In the genomic region with DNA sequence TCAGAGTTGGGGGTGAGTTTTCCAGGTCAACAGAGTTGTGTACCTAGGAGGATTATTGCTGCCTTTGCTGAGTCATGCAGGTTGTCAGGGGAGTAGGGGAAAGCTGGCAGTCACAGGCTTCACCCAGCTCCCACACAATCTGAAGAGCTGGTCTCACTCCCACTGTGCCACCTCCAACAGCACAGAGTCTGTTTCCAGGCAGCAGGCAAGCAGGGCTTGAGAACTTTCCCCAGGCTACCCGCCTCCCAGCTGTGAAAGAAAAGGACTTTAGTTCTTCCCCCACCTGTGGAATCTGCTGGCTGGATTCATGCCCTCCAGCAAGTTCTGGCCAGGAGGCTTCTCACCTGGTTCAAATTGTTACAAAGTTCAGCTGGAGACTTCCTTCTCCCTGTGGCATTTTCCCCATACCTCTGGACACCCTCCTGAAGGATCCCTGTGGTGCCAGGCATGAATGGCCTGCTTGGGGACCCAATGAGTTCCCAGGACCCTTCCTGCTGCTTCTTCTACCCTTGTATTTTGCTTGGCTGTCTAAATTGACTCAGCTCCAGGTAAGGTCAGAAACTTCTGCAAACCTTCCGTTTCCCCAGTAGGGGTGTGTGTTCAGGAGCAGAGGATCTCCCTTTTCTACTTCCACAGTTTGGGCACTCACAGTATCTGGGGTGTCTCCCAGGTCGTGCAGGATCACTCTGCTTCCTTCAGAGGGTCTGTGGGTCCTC, we compare ENCODE assay signal across 26 cellular contexts.
A peak's percentile ranks its signal among the peaks of the same experiment; 100 is the strongest.
DNase-seq lines count a peak whose midpoint lies in the region; ATAC-seq, FAIRE-seq and TF ChIP-seq lines count a peak whose summit lies in the region.
"Had no signal": no experiment of that assay in that cellular context is flagged by ENCODE, and none has a peak within 500 bp of the region (broad histone marks: within the 10 kb centered on the region; RNA-seq: fewer than 3 reads in every experiment).

No MANE protein-coding gene starts in this region.

- no peaks in the 10 kb centered on the region for H3K36me3 Mint-ChIP-seq in neural progenitor cell
- H3K36me3 Mint-ChIP-seq: activated naive CD4-positive, alpha-beta T cell treated with anti-CD3 and anti-CD28 coated beads, Interleukin-2, amount 50 U/mL, for 72 hours; CD8-positive, alpha-beta T cell had no signal

- H3K4me3 ChIP-seq in HUES6 (ENCODE audit: low read depth, low read length): peak overlapping the region; percentile 21; the same call in 1 of the 2 replicates
- H3K4me3 ChIP-seq in H1 (ENCODE audit: extremely low read depth in 1 of 4, insufficient read depth in 2 of 4, low read depth in 3 of 4, low read length in 4 of 4): no peak overlapping the region
- no peak overlapping the region for H3K4me3 ChIP-seq in neural progenitor cell
- H3K4me3 ChIP-seq: gastroesophageal sphincter, lower lobe of right lung had no signal

- WGBS in H1 (ENCODE audit: extremely low coverage in 1 of 2, insufficient coverage in 1 of 2, insufficient read length in 1 of 2, insufficient replicate concordance in 2 of 2, low coverage in 1 of 2, low lambda C conversion rate in 2 of 2, missing lambda C conversion rate in 1 of 2), 2 experiments: 72% methylated on average over 3 of the region's 3 CpGs; no CpG with 5 or more reads in 1 of the 2 experiments

- H3K27ac Mint-ChIP-seq in neural progenitor cell: no peak overlapping the region
- H3K27ac Mint-ChIP-seq: activated naive CD4-positive, alpha-beta T cell treated with anti-CD3 and anti-CD28 coated beads, Interleukin-2, amount 50 U/mL, for 72 hours; CD8-positive, alpha-beta T cell; dendritic cell treated with granulocyte-macrophage colony-stimulating factor and Interleukin-4, amounts not matched to agents 40 ng/mL and 50 ng/mL, for 4 days; nephron had no signal

- H3K9me3 ChIP-seq in HUES6 (ENCODE audit: control insufficient read depth, insufficient read depth, low read depth, low read length): no peaks in the 10 kb centered on the region
- H3K9me3 ChIP-seq in H1 (ENCODE audit: insufficient read depth in 2 of 2, low read depth in 1 of 2, low read length in 1 of 2): no peaks in the 10 kb centered on the region
- no peaks in the 10 kb centered on the region for H3K9me3 ChIP-seq in neural progenitor cell (ENCODE audit: low read depth)
- H3K9me3 ChIP-seq: gastroesophageal sphincter, lower lobe of right lung had no signal

- H4K20me1 ChIP-seq in H1 (replicated peaks in 1 of 2; ENCODE audit: control insufficient read depth in 1 of 2, insufficient read depth in 2 of 2, low read length in 2 of 2) (no peaks in the 10 kb centered on the region), neural progenitor cell (ENCODE audit: low read depth) (no peaks in the 10 kb centered on the region)

- POLR2A ChIA-PET in H1 (lab: Charles Lee; ENCODE audit: partially characterized antibody): no interaction called here

- H3K9me3 Mint-ChIP-seq in neural progenitor cell: peaks cover 7% of the 10 kb centered on the region
- H3K9me3 Mint-ChIP-seq: CD8-positive, alpha-beta T cell had no signal

- no peak overlapping the region for H3K18ac ChIP-seq in H1 (ENCODE audit: extremely low read depth, low read length)

- H3K23ac ChIP-seq in H1 (ENCODE audit: insufficient read length): no peak overlapping the region

- H2AK5ac ChIP-seq in H1 (ENCODE audit: low read depth, low read length): no peak overlapping the region

- no peak overlapping the region for H4K5ac ChIP-seq in H1 (ENCODE audit: insufficient read length, low read depth, low read length)

- H3K79me2 ChIP-seq in H1 (ENCODE audit: control insufficient read depth in 1 of 2, insufficient read depth in 2 of 2, low read length in 2 of 2): no peaks in the 10 kb centered on the region
- no peaks in the 10 kb centered on the region for H3K79me2 ChIP-seq in neural progenitor cell (ENCODE audit: low read depth)

- no peak overlapping the region for H2BK120ac ChIP-seq in H1 (replicated peaks; ENCODE audit: low read depth, low read length)

- no peak overlapping the region for H2BK15ac ChIP-seq in H1 (ENCODE audit: low read length)

- H2AFZ ChIP-seq in H1 (ENCODE audit: low read length) (peak overlapping the region; percentile 49), neural progenitor cell (replicated peaks) (peak overlapping the region; percentile 39)

- 0 out of 2 replicates have a peak overlapping the region, but pooled peaks have one; percentile 27 for H2BK12ac ChIP-seq in H1 (ENCODE audit: low read depth, low read length)

- no peak overlapping the region for H2BK20ac ChIP-seq in H1 (ENCODE audit: low read length)

- H3K4me1 Mint-ChIP-seq in neural progenitor cell: peaks cover 3% of the 10 kb centered on the region
- H3K4me1 Mint-ChIP-seq: nephron; stimulated activated naive CD8-positive, alpha-beta T cell treated with anti-CD3 and anti-CD28 coated beads, Interleukin-15, amount 100 ng/mL, for 72 hours had no signal

- H3K27me3 ChIP-seq in HUES6 (ENCODE audit: control insufficient read depth, insufficient read depth, low read length) (no peaks in the 10 kb centered on the region), H1 (replicated peaks in 1 of 4; ENCODE audit: control insufficient read depth in 3 of 4, extremely low read depth in 1 of 4, insufficient read depth in 3 of 4, low read length in 3 of 4) (no peaks in the 10 kb centered on the region), neural progenitor cell (no peaks in the 10 kb centered on the region)
- H3K27me3 ChIP-seq: gastroesophageal sphincter had no signal

- no peaks in the 10 kb centered on the region for H3K79me1 ChIP-seq in H1 (ENCODE audit: low read depth, low read length)

- H3K4me3 Mint-ChIP-seq in neural progenitor cell: no peak overlapping the region
- H3K4me3 Mint-ChIP-seq: CD8-positive, alpha-beta T cell; dendritic cell treated with granulocyte-macrophage colony-stimulating factor and Interleukin-4, amounts not matched to agents 40 ng/mL and 50 ng/mL, for 4 days; nephron; stimulated activated naive CD8-positive, alpha-beta T cell treated with anti-CD3 and anti-CD28 coated beads, Interleukin-15, amount 100 ng/mL, for 72 hours had no signal

- H2BK5ac ChIP-seq in H1 (ENCODE audit: low read depth, low read length): no peak overlapping the region

- H3K27ac ChIP-seq in HUES6 (ENCODE audit: low read depth, low read length): no peak overlapping the region; the same call in 1 of the 2 replicates
- no peak overlapping the region for H3K27ac ChIP-seq in H1 (ENCODE audit: low read depth, low read length)
- H3K27ac ChIP-seq in neural progenitor cell: no peak overlapping the region
- H3K27ac ChIP-seq: gastroesophageal sphincter, HL-60, lower lobe of right lung, RWPE1 had no signal

- no peak overlapping the region for H3K4ac ChIP-seq in H1 (replicated peaks; ENCODE audit: insufficient read length, low read depth, low read length)

- TF ChIP-seq POLR2A in H1 (IDR thresholded peaks at IDR 0.05; ENCODE audit: control extremely low read depth in 1 of 2, low read depth in 2 of 2, low read length in 2 of 2): no peak

- peak overlapping the region; percentile 65 for H4K91ac ChIP-seq in H1 (replicated peaks; ENCODE audit: insufficient read length, low read length)

- FAIRE-seq in H1 (lab: Jason Lieb, UNC): no peak
- FAIRE-seq: GM12892 had no signal

- no peak overlapping the region for H3K56ac ChIP-seq in H1 (replicated peaks; ENCODE audit: insufficient read length, low read depth, low read length)

- H3K4me2 ChIP-seq in H1 (ENCODE audit: insufficient read depth in 1 of 2, low read depth in 2 of 2, low read length in 2 of 2): no peak overlapping the region
- no peak overlapping the region for H3K4me2 ChIP-seq in neural progenitor cell

- peaks cover 29% of the 10 kb centered on the region for H3K4me1 ChIP-seq in HUES6 (ENCODE audit: control insufficient read depth, insufficient read depth, low read length)
- peaks cover 0 to 7% (median 5%) of the 10 kb centered on the region in 4 experiments; a peak in 5 of 7 replicates for H3K4me1 ChIP-seq in H1 (replicated peaks in 1 of 4; ENCODE audit: control insufficient read depth in 3 of 4, insufficient read depth in 4 of 4, low read length in 3 of 4)
- peaks cover 9% of the 10 kb centered on the region for H3K4me1 ChIP-seq in neural progenitor cell
- H3K4me1 ChIP-seq: gastroesophageal sphincter, lower lobe of right lung had no signal

- peak; percentile 12 to 14; a peak in 2 of 4 replicates for TF ChIP-seq RAD21 in H1 (IDR thresholded peaks at IDR 0.05 in 1 of 2, conservative IDR thresholded peaks at IDR 0.05 in 1 of 2; ENCODE audit: low read depth in 2 of 2, low read length in 2 of 2)

- no peaks in the 10 kb centered on the region for H3K27me3 Mint-ChIP-seq in neural progenitor cell (ENCODE audit: insufficient read depth, low read depth)
- H3K27me3 Mint-ChIP-seq: dendritic cell treated with granulocyte-macrophage colony-stimulating factor and Interleukin-4, amounts not matched to agents 40 ng/mL and 50 ng/mL, for 4 days had no signal

- no peak for ATAC-seq in HG03520 (IDR thresholded peaks at IDR 0.05; ENCODE audit: unreplicated experiment)
- ATAC-seq: activated naive CD4-positive, alpha-beta T cell treated with anti-CD3 and anti-CD28 coated beads, Interleukin-2, amount 50 U/mL, for 72 hours; CD8-positive, alpha-beta T cell; gastroesophageal sphincter; lower lobe of right lung; stimulated activated naive CD8-positive, alpha-beta T cell treated with anti-CD3 and anti-CD28 coated beads, Interleukin-15, amount 100 ng/mL, for 72 hours had no signal

- H3K9ac ChIP-seq in HUES6 (ENCODE audit: low read length) (no peak overlapping the region), H1 (replicated peaks in 1 of 4; ENCODE audit: extremely low read depth in 1 of 4, low read depth in 3 of 4, low read length in 3 of 4) (no peak overlapping the region), neural progenitor cell (no peak overlapping the region)

- no peak overlapping the region; the same call in 1 of the 2 replicates for H4K8ac ChIP-seq in H1 (ENCODE audit: extremely low read depth, insufficient read depth, low read length)

- no peaks in the 10 kb centered on the region for H3F3A ChIP-seq in neural progenitor cell (ENCODE audit: low read depth)

- no peak for TF ChIP-seq EP300 in H1 (IDR thresholded peaks at IDR 0.05; ENCODE audit: borderline replicate concordance in 1 of 2, low read depth in 2 of 2, low read length in 2 of 2)

- H3K14ac ChIP-seq in H1 (ENCODE audit: insufficient read length): no peak overlapping the region

- H3K36me3 ChIP-seq in HUES6 (ENCODE audit: control insufficient read depth, insufficient read depth, low read length) (no peaks in the 10 kb centered on the region), H1 (ENCODE audit: control insufficient read depth in 2 of 4, insufficient read depth in 4 of 4, low read length in 3 of 4) (no peaks in the 10 kb centered on the region), neural progenitor cell (no peaks in the 10 kb centered on the region)
- H3K36me3 ChIP-seq: gastroesophageal sphincter, lower lobe of right lung had no signal

- DNase-seq in DMS53 (lab: John Stamatoyannopoulos, UW) (peak; percentile 63), H1 (ENCODE audit: low read depth in 1 of 2, low spot score in 2 of 2) (no peak), neural progenitor cell (ENCODE audit: low spot score) (no peak), NCI-H345 (lab: John Stamatoyannopoulos, UW) (no peak), T-helper 1 cell (no peak), medulla oblongata (ENCODE audit: extremely low spot score) (no peak)
- DNase-seq: ACHN; activated CD4-positive, alpha-beta T cell treated with anti-CD3 and anti-CD28 coated beads, Interleukin-2, amount 50 U/mL, for 48 hours; activated T-cell treated with anti-CD3 and anti-CD28 coated beads, Interleukin-2, amount 50 U/mL, for 1 hour; CD8-positive, alpha-beta T cell; EL; erythroblast; lower lobe of right lung; NCI-H2171 treated with DMSO at 0.1 percent for 48 hours; retina; stimulated activated naive CD8-positive, alpha-beta T cell treated with anti-CD3 and anti-CD28 coated beads, Interleukin-15, amount 100 ng/mL, for 72 hours; SW 1271 had no signal

- CTCF ChIA-PET in H1 (lab: Charles Lee; ENCODE audit: partially characterized antibody): interaction anchor here (0.6 to 3.3 kb wide), 23 partner anchors 7 to 940 kb away, joined by 3 to 13 read pairs (median 4); no protein-coding TSS in a partner anchor

- H3K23me2 ChIP-seq in H1 (ENCODE audit: low read depth, low read length): no peaks in the 10 kb centered on the region

- peak in 1 of 3 experiments; percentile 24; a peak in 1 of 4 replicates for TF ChIP-seq CTCF in H1 (IDR thresholded peaks at IDR 0.05; ENCODE audit: control extremely low read depth in 1 of 3, insufficient read depth in 1 of 3, low read depth in 1 of 3, low read length in 3 of 3)
- TF ChIP-seq CTCF in neural progenitor cell (IDR thresholded peaks at IDR 0.05): no peak
